ENCODE assay signal across 21 cellular contexts in the genomic region with DNA sequence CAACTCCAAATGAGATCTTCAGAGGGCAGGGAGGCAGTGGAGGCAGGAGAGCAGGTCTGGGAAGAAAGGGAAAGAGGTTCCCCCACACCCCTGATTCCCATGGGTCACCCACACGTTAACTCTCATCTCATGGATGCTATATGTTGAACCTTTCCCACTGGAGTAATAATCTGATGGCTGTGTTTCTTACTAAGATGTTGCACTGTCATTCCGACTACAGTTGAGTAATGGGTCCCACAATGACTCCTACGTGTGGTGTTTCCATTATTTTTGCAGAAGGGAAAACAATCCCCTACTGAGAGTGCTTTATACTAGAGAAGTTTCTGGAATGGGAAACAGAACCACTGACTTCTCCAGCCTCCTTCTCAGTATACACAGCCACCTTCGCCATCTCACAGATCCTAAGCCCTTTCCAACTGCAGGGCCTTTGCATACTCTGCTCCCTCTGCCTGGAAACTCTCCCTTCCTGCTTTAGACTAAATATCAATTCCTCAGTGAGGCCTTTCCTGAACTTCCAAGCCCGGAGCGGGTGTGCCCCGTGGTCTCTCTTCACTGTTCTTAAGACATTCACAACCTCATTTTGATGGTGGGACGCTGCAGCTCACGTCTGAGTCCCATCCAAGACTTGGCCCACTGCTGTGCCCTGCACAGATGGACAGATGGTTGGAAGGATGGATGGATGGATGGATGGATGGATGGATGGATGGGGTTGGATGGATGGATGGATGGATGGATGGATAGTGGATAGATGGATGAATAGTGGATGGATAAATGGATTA.
"Had no signal": no experiment of that assay in that cellular context is flagged by ENCODE, and none has a peak within 500 bp of the region (broad histone marks: within the 10 kb centered on the region; RNA-seq: fewer than 3 reads in every experiment).

No MANE protein-coding gene starts in this region.

- H3K9me3 Mint-ChIP-seq: activated CD4-positive, alpha-beta memory T cell treated with anti-CD3 and anti-CD28 coated beads for 36 hours; activated naive CD8-positive, alpha-beta T cell treated with anti-CD3 and anti-CD28 coated beads, Interleukin-2, amount 50 U/mL, for 24 hours; activated T-helper 2 cell treated with anti-CD3 and anti-CD28 coated beads, Interferon-gamma antibody, Interleukin-2, Interleukin-4, amounts not matched to agents 10 μg/mL and 5 μg/mL and 100 μg/mL, durations not matched to agents 14 hours and 24 hours and 36 hours had no signal

- H3K4me1 Mint-ChIP-seq: activated CD4-positive, alpha-beta T cell treated with anti-CD3 and anti-CD28 coated beads for 36 hours; activated CD8-positive, alpha-beta memory T cell treated with anti-CD3 and anti-CD28 coated beads, Interleukin-2, amount 10 ng/mL, durations not matched to agents 7 days and 5 days; activated naive CD8-positive, alpha-beta T cell treated with anti-CD3 and anti-CD28 coated beads, Interleukin-2, amount 50 U/mL, for 24 hours had no signal

- H3K9me3 ChIP-seq: gastroesophageal sphincter, heart right ventricle, stomach, testis, upper lobe of left lung had no signal

- H3K36me3 Mint-ChIP-seq: activated CD4-positive, alpha-beta memory T cell treated with anti-CD3 and anti-CD28 coated beads for 36 hours; activated CD8-positive, alpha-beta memory T cell treated with anti-CD3 and anti-CD28 coated beads, Interleukin-2, amount 10 ng/mL, durations not matched to agents 7 days and 5 days had no signal

- H3K27ac ChIP-seq: gastroesophageal sphincter, stomach, testis, upper lobe of left lung had no signal

- DNase-seq: activated CD4-positive, alpha-beta memory T cell treated with anti-CD3 and anti-CD28 coated beads for 36 hours; activated CD4-positive, alpha-beta T cell treated with anti-CD3 and anti-CD28 coated beads for 36 hours; activated CD8-positive, alpha-beta memory T cell treated with anti-CD3 and anti-CD28 coated beads, Interleukin-2, amount 10 ng/mL, durations not matched to agents 7 days and 5 days; activated naive CD4-positive, alpha-beta T cell treated with anti-CD3 and anti-CD28 coated beads for 36 hours; activated naive CD8-positive, alpha-beta T cell treated with anti-CD3 and anti-CD28 coated beads, Interleukin-2, amount 50 U/mL, for 24 hours; activated T-cell treated with anti-CD3 and anti-CD28 coated beads, Interleukin-2, amount 50 U/mL, for 1 hour; central memory CD4-positive, alpha-beta T cell; effector memory CD4-positive, alpha-beta T cell; left colon; midbrain; stimulated activated CD4-positive, alpha-beta T cell treated with anti-CD3 and anti-CD28 coated beads, Interleukin-12 subunit alpha, Interleukin-12 subunit beta, amount 100 ng/mL, for 4 hours; stimulated activated CD4-positive, alpha-beta T cell treated with anti-CD3 and anti-CD28 coated beads, Interleukin-2, amount 100 ng/mL, for 24 hours; stomach; T-helper 17 cell; testis; upper lobe of left lung had no signal

- H3K27me3 Mint-ChIP-seq: activated CD8-positive, alpha-beta memory T cell treated with anti-CD3 and anti-CD28 coated beads, Interleukin-2, amount 10 ng/mL, durations not matched to agents 7 days and 5 days had no signal

- H3K4me3 Mint-ChIP-seq: activated CD4-positive, alpha-beta memory T cell treated with anti-CD3 and anti-CD28 coated beads for 36 hours; activated CD4-positive, alpha-beta T cell treated with anti-CD3 and anti-CD28 coated beads for 36 hours; activated CD8-positive, alpha-beta memory T cell treated with anti-CD3 and anti-CD28 coated beads, Interleukin-2, amount 10 ng/mL, durations not matched to agents 7 days and 5 days; activated naive CD4-positive, alpha-beta T cell treated with anti-CD3 and anti-CD28 coated beads for 36 hours; activated naive CD8-positive, alpha-beta T cell treated with anti-CD3 and anti-CD28 coated beads, Interleukin-2, amount 50 U/mL, for 24 hours; dendritic cell treated with granulocyte-macrophage colony-stimulating factor and Interleukin-4, amounts not matched to agents 40 ng/mL and 50 ng/mL, for 4 days; T-helper 17 cell had no signal

- H3K4me1 ChIP-seq: stomach, testis, upper lobe of left lung had no signal

- H3K27ac Mint-ChIP-seq: activated CD4-positive, alpha-beta memory T cell treated with anti-CD3 and anti-CD28 coated beads for 36 hours; activated CD4-positive, alpha-beta T cell treated with anti-CD3 and anti-CD28 coated beads for 36 hours; activated CD8-positive, alpha-beta memory T cell treated with anti-CD3 and anti-CD28 coated beads, Interleukin-2, amount 10 ng/mL, durations not matched to agents 7 days and 5 days; activated naive CD4-positive, alpha-beta T cell treated with anti-CD3 and anti-CD28 coated beads for 36 hours; activated naive CD8-positive, alpha-beta T cell treated with anti-CD3 and anti-CD28 coated beads, Interleukin-2, amount 50 U/mL, for 24 hours; activated T-helper 2 cell treated with anti-CD3 and anti-CD28 coated beads, Interferon-gamma antibody, Interleukin-2, Interleukin-4, amounts not matched to agents 10 μg/mL and 5 μg/mL and 100 μg/mL, durations not matched to agents 14 hours and 24 hours and 36 hours; dendritic cell treated with granulocyte-macrophage colony-stimulating factor and Interleukin-4, amounts not matched to agents 40 ng/mL and 50 ng/mL, for 4 days; T-helper 17 cell had no signal

- H3K27me3 ChIP-seq: gastroesophageal sphincter, stomach, testis, upper lobe of left lung had no signal

- H3K4me3 ChIP-seq: gastroesophageal sphincter, heart right ventricle, lung, stomach, testis, upper lobe of left lung had no signal

- H3K36me3 ChIP-seq: gastroesophageal sphincter, heart right ventricle, stomach, upper lobe of left lung had no signal

- ATAC-seq: activated CD4-positive, alpha-beta T cell treated with anti-CD3 and anti-CD28 coated beads for 36 hours; activated CD8-positive, alpha-beta memory T cell treated with anti-CD3 and anti-CD28 coated beads, Interleukin-2, amount 10 ng/mL, durations not matched to agents 7 days and 5 days; activated naive CD8-positive, alpha-beta T cell treated with anti-CD3 and anti-CD28 coated beads, Interleukin-2, amount 50 U/mL, for 24 hours; gastroesophageal sphincter; left colon; T-helper 17 cell had no signal
